9 cellular contexts compared by ENCODE assay signal in the genomic region with DNA sequence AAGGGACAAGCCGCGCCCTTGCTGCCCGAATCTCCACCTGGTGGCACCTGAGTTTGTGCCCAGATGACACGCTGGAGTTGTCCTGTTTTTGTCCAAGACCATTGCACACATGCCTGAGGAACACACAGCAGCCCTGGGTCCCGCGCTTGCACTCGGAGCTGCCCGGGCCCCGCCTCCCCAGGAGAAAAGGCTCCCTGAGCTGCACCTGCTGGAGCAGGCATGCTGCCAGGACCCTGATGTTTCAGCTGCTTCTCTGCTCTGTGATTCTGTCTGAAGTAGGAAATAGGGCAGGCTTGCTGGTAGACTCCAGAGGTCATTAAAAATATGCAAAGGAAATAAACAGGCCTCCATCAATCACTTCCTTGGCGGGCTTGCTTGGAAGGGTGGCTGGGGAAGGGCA.
DNase-seq lines count a peak whose midpoint lies in the region; ATAC-seq lines count a peak whose summit lies in the region.
"Had no signal": no experiment of that assay in that cellular context is flagged by ENCODE, and none has a peak within 500 bp of the region (broad histone marks: within the 10 kb centered on the region; RNA-seq: fewer than 3 reads in every experiment).

No MANE protein-coding gene starts in this region.

- intact Hi-C loops in dendritic cell treated with granulocyte-macrophage colony-stimulating factor and Interleukin-4, amounts not matched to agents 40 ng/mL and 50 ng/mL, for 4 days (cut with micrococcal nuclease), result no loop called here
- intact Hi-C loops in sciatic nerve (cut with DNase I), result no loop called here

- H3K4me1 Mint-ChIP-seq in dendritic cell treated with granulocyte-macrophage colony-stimulating factor and Interleukin-4, amounts not matched to agents 40 ng/mL and 50 ng/mL, for 4 days (ENCODE audit: low read depth), result peaks cover 23% of the 10 kb centered on the region

- H3K27me3 Mint-ChIP-seq in dendritic cell treated with granulocyte-macrophage colony-stimulating factor and Interleukin-4, amounts not matched to agents 40 ng/mL and 50 ng/mL, for 4 days, result peaks cover 4% of the 10 kb centered on the region

- no peaks in the 10 kb centered on the region for H3K36me3 Mint-ChIP-seq in dendritic cell treated with granulocyte-macrophage colony-stimulating factor and Interleukin-4, amounts not matched to agents 40 ng/mL and 50 ng/mL, for 4 days (ENCODE audit: low read depth)

- ATAC-seq in sciatic nerve (peak; percentile 38), GM19463 (IDR thresholded peaks at IDR 0.05; ENCODE audit: unreplicated experiment) (no peak), HG03378 (IDR thresholded peaks at IDR 0.05; ENCODE audit: unreplicated experiment) (no peak)

- DNase-seq in NCI-H1092 (lab: John Stamatoyannopoulos, UW) (peak; percentile 98), NCI-H345 (lab: John Stamatoyannopoulos, UW) (peak; percentile 96), sciatic nerve (ENCODE audit: low spot score) (no peak), NCI-H82 (lab: John Stamatoyannopoulos, UW) (no peak)
- DNase-seq in activated T-cell treated with anti-CD3 and anti-CD28 coated beads, Interleukin-2, amount 50 U/mL, for 1 hour, result no peak
- DNase-seq: stimulated activated CD4-positive, alpha-beta T cell treated with anti-CD3 and anti-CD28 coated beads, Interleukin-4, amount 100 ng/mL, for 1 hour had no signal

- peak overlapping the region; percentile 68 for H3K27ac Mint-ChIP-seq in dendritic cell treated with granulocyte-macrophage colony-stimulating factor and Interleukin-4, amounts not matched to agents 40 ng/mL and 50 ng/mL, for 4 days

- H3K9me3 Mint-ChIP-seq in dendritic cell treated with granulocyte-macrophage colony-stimulating factor and Interleukin-4, amounts not matched to agents 40 ng/mL and 50 ng/mL, for 4 days, result no peaks in the 10 kb centered on the region

- H3K4me3 Mint-ChIP-seq in dendritic cell treated with granulocyte-macrophage colony-stimulating factor and Interleukin-4, amounts not matched to agents 40 ng/mL and 50 ng/mL, for 4 days, result no peak overlapping the region

Comparison
In these comparisons a context has a peak if more than half of its experiments do, and no peak if none do; other contexts are left out.
1. DNase-seq: peak in NCI-H1092 (single experiment) and NCI-H345 (single experiment); none in sciatic nerve (single experiment), activated T-cell treated with anti-CD3 and anti-CD28 coated beads, Interleukin-2, amount 50 U/mL, for 1 hour (single experiment) and NCI-H82 (single experiment).